9 cellular contexts compared by ENCODE assay signal in genomic region chr3:69896095-69896494, GRCh38.
"Had no signal": no experiment of that assay in that cellular context is flagged by ENCODE, and none has a peak within 500 bp of the region (broad histone marks: within the 10 kb centered on the region; RNA-seq: fewer than 3 reads in every experiment).

No MANE protein-coding gene starts in this region.

- H3K36me3 Mint-ChIP-seq: IgD-negative memory B cell had no signal

- H3K9me3 ChIP-seq: HAP-1 had no signal

- ATAC-seq: HCT116, HepG2 had no signal

- H3K4me1 Mint-ChIP-seq: IgD-negative memory B cell had no signal

- H3K9me3 Mint-ChIP-seq: HFFc6, IgD-negative memory B cell had no signal

- H3K36me3 ChIP-seq: HAP-1 had no signal

- H3K9ac ChIP-seq: GM23248 had no signal

- H3K27ac Mint-ChIP-seq: HFFc6, IgD-negative memory B cell had no signal

- H3K27ac ChIP-seq: GM23248, HL-60 had no signal

- H3K4me3 ChIP-seq: GM23248, HAP-1 had no signal

- DNase-seq: GM23248, GOT3, H7, HFFc6 had no signal

- H3K27me3 Mint-ChIP-seq: IgD-negative memory B cell had no signal

- H2AFZ ChIP-seq: GM23248 had no signal

- H3K4me3 Mint-ChIP-seq: HFFc6, IgD-negative memory B cell had no signal
